37 cellular contexts compared by ENCODE assay signal in genomic region chr7:69796421-69796820, GRCh38.
"Had no signal": no experiment of that assay in that cellular context is flagged by ENCODE, and none has a peak within 500 bp of the region (broad histone marks: within the 10 kb centered on the region; RNA-seq: fewer than 3 reads in every experiment).

No MANE protein-coding gene starts in this region.

- H3K4me1 ChIP-seq: breast epithelium had no signal

- H3K27me3 ChIP-seq: adrenal gland, breast epithelium, cardiac muscle cell, dorsolateral prefrontal cortex, heart left ventricle had no signal

- H3K9me3 Mint-ChIP-seq: activated B cell treated with CpG ODN at 0.5 μM for 24 hours; activated CD4-positive, alpha-beta memory T cell treated with anti-CD3 and anti-CD28 coated beads for 36 hours; activated naive CD4-positive, alpha-beta T cell treated with anti-CD3 and anti-CD28 coated beads for 36 hours; activated naive CD4-positive, alpha-beta T cell treated with anti-CD3 and anti-CD28 coated beads, Interleukin-2, amount 50 U/mL, for 24 hours; activated naive CD8-positive, alpha-beta T cell treated with anti-CD3 and anti-CD28 coated beads for 36 hours; activated naive CD8-positive, alpha-beta T cell treated with anti-CD3 and anti-CD28 coated beads, Interleukin-2, amount 50 U/mL, for 24 hours; activated T-helper 1 cell treated with anti-CD3 and anti-CD28 coated beads, Interleukin-12 subunit alpha, Interleukin-12 subunit beta, Interleukin-2, Interleukin-4 antibody, amounts not matched to agents 30 ng/mL and 10 ng/mL and 1 ng/mL, durations not matched to agents 14 hours and 24 hours and 36 hours; activated T-helper 2 cell treated with anti-CD3 and anti-CD28 coated beads, Interferon-gamma antibody, Interleukin-2, Interleukin-4, amounts not matched to agents 10 μg/mL and 5 μg/mL and 100 μg/mL, durations not matched to agents 14 hours and 24 hours and 36 hours; brain; dendritic cell treated with granulocyte-macrophage colony-stimulating factor and Interleukin-4, amounts not matched to agents 40 ng/mL and 50 ng/mL, for 4 days; endodermal cell; T-helper 2 cell treated with Interferon-gamma antibody and Interleukin-4, amounts not matched to agents 5 μg/mL and 100 μg/mL, for 36 hours had no signal

- DNase-seq: activated B cell treated with CpG ODN at 0.5 μM for 24 hours; activated CD4-positive, alpha-beta memory T cell treated with anti-CD3 and anti-CD28 coated beads for 36 hours; activated CD4-positive, alpha-beta T cell treated with anti-CD3 and anti-CD28 coated beads for 48 hours; activated CD8-positive, alpha-beta memory T cell treated with anti-CD3 and anti-CD28 coated beads, Interleukin-2, amount 10 ng/mL, durations not matched to agents 7 days and 5 days; activated CD8-positive, alpha-beta memory T cell treated with anti-CD3 and anti-CD28 coated beads, Interleukin-2, amount 50 U/mL, for 4 hours; activated CD8-positive, alpha-beta T cell treated with anti-CD3 and anti-CD28 coated beads, Interleukin-2, amount 10 ng/mL, durations not matched to agents 7 days and 5 days; activated effector memory CD4-positive, alpha-beta T cell treated with anti-CD3 and anti-CD28 coated beads, Interleukin-2, amount 50 U/mL, for 16 hours; activated naive CD4-positive, alpha-beta T cell treated with anti-CD3 and anti-CD28 coated beads for 36 hours; activated naive CD8-positive, alpha-beta T cell treated with anti-CD3 and anti-CD28 coated beads for 36 hours; activated naive CD8-positive, alpha-beta T cell treated with anti-CD3 and anti-CD28 coated beads, Interleukin-2, amount 50 U/mL, for 24 hours; activated T-cell treated with anti-CD3 and anti-CD28 coated beads, Interleukin-2, amount 50 U/mL, for 1 hour; activated T-cell treated with anti-CD3 and anti-CD28 coated beads, Interleukin-2, amount 50 U/mL, for 48 hours; adrenal gland; amygdala; aorta; central memory CD4-positive, alpha-beta T cell; cerebellar nuclear complex; dorsolateral prefrontal cortex; effector memory CD4-positive, alpha-beta T cell; foreskin fibroblast; heart left ventricle; T-helper 1 cell; T-helper 17 cell; T1000; WERI-Rb-1 had no signal

- H3K9me3 ChIP-seq: adrenal gland, breast epithelium, heart left ventricle had no signal

- H3K27ac ChIP-seq: adrenal gland, breast epithelium, cardiac muscle cell, coronary artery, dorsolateral prefrontal cortex, heart left ventricle, WERI-Rb-1 had no signal

- H3K36me3 ChIP-seq: adrenal gland, breast epithelium, cardiac muscle cell, heart left ventricle, WERI-Rb-1 had no signal

- H3K4me3 Mint-ChIP-seq: activated B cell treated with CpG ODN at 0.5 μM for 24 hours; activated CD4-positive, alpha-beta memory T cell treated with anti-CD3 and anti-CD28 coated beads for 36 hours; activated CD8-positive, alpha-beta memory T cell treated with anti-CD3 and anti-CD28 coated beads, Interleukin-2, amount 10 ng/mL, durations not matched to agents 7 days and 5 days; activated CD8-positive, alpha-beta T cell treated with anti-CD3 and anti-CD28 coated beads, Interleukin-2, amount 10 ng/mL, durations not matched to agents 7 days and 5 days; activated naive CD4-positive, alpha-beta T cell treated with anti-CD3 and anti-CD28 coated beads for 36 hours; activated naive CD4-positive, alpha-beta T cell treated with anti-CD3 and anti-CD28 coated beads, Interleukin-2, amount 50 U/mL, for 24 hours; activated naive CD8-positive, alpha-beta T cell treated with anti-CD3 and anti-CD28 coated beads for 36 hours; activated naive CD8-positive, alpha-beta T cell treated with anti-CD3 and anti-CD28 coated beads, Interleukin-2, amount 50 U/mL, for 24 hours; activated T-helper 1 cell treated with anti-CD3 and anti-CD28 coated beads, Interleukin-12 subunit alpha, Interleukin-12 subunit beta, Interleukin-2, Interleukin-4 antibody, amounts not matched to agents 30 ng/mL and 10 ng/mL and 1 ng/mL, durations not matched to agents 14 hours and 24 hours and 36 hours; brain; dendritic cell treated with granulocyte-macrophage colony-stimulating factor and Interleukin-4, amounts not matched to agents 40 ng/mL and 50 ng/mL, for 4 days; endodermal cell; T-helper 17 cell; T-helper 2 cell treated with Interferon-gamma antibody and Interleukin-4, amounts not matched to agents 5 μg/mL and 100 μg/mL, for 36 hours had no signal

- H3K4me3 ChIP-seq: adrenal gland, breast epithelium, cardiac muscle cell, coronary artery, dorsolateral prefrontal cortex, heart left ventricle had no signal

- H3K27ac Mint-ChIP-seq: activated B cell treated with CpG ODN at 0.5 μM for 24 hours; activated CD4-positive, alpha-beta memory T cell treated with anti-CD3 and anti-CD28 coated beads for 36 hours; activated CD8-positive, alpha-beta memory T cell treated with anti-CD3 and anti-CD28 coated beads, Interleukin-2, amount 10 ng/mL, durations not matched to agents 7 days and 5 days; activated CD8-positive, alpha-beta T cell treated with anti-CD3 and anti-CD28 coated beads, Interleukin-2, amount 10 ng/mL, durations not matched to agents 7 days and 5 days; activated naive CD4-positive, alpha-beta T cell treated with anti-CD3 and anti-CD28 coated beads for 36 hours; activated naive CD4-positive, alpha-beta T cell treated with anti-CD3 and anti-CD28 coated beads, Interleukin-2, amount 50 U/mL, for 24 hours; activated naive CD8-positive, alpha-beta T cell treated with anti-CD3 and anti-CD28 coated beads for 36 hours; activated naive CD8-positive, alpha-beta T cell treated with anti-CD3 and anti-CD28 coated beads, Interleukin-2, amount 50 U/mL, for 24 hours; activated T-helper 1 cell treated with anti-CD3 and anti-CD28 coated beads, Interleukin-12 subunit alpha, Interleukin-12 subunit beta, Interleukin-2, Interleukin-4 antibody, amounts not matched to agents 30 ng/mL and 10 ng/mL and 1 ng/mL, durations not matched to agents 14 hours and 24 hours and 36 hours; activated T-helper 2 cell treated with anti-CD3 and anti-CD28 coated beads, Interferon-gamma antibody, Interleukin-2, Interleukin-4, amounts not matched to agents 10 μg/mL and 5 μg/mL and 100 μg/mL, durations not matched to agents 14 hours and 24 hours and 36 hours; brain; dendritic cell treated with granulocyte-macrophage colony-stimulating factor and Interleukin-4, amounts not matched to agents 40 ng/mL and 50 ng/mL, for 4 days; endodermal cell; T-helper 17 cell; T-helper 2 cell treated with Interferon-gamma antibody and Interleukin-4, amounts not matched to agents 5 μg/mL and 100 μg/mL, for 36 hours had no signal

- ATAC-seq: activated CD4-positive, CD25-positive, alpha-beta regulatory T cell treated with anti-CD3 and anti-CD28 coated beads, Interleukin-2, amount 50 U/mL, for 24 hours; activated CD8-positive, alpha-beta memory T cell treated with anti-CD3 and anti-CD28 coated beads, Interleukin-2, amount 10 ng/mL, durations not matched to agents 7 days and 5 days; activated CD8-positive, alpha-beta T cell treated with anti-CD3 and anti-CD28 coated beads, Interleukin-2, amount 10 ng/mL, durations not matched to agents 7 days and 5 days; activated naive CD8-positive, alpha-beta T cell treated with anti-CD3 and anti-CD28 coated beads, Interleukin-2, amount 50 U/mL, for 24 hours; esophagus mucosa; heart left ventricle; T-helper 17 cell had no signal

- H3K36me3 Mint-ChIP-seq: activated CD4-positive, alpha-beta memory T cell treated with anti-CD3 and anti-CD28 coated beads for 36 hours; activated CD8-positive, alpha-beta memory T cell treated with anti-CD3 and anti-CD28 coated beads, Interleukin-2, amount 10 ng/mL, durations not matched to agents 7 days and 5 days; activated naive CD4-positive, alpha-beta T cell treated with anti-CD3 and anti-CD28 coated beads, Interleukin-2, amount 50 U/mL, for 24 hours; activated naive CD8-positive, alpha-beta T cell treated with anti-CD3 and anti-CD28 coated beads for 36 hours; brain had no signal

- H3K27me3 Mint-ChIP-seq: activated B cell treated with CpG ODN at 0.5 μM for 24 hours; activated CD4-positive, alpha-beta memory T cell treated with anti-CD3 and anti-CD28 coated beads for 36 hours; activated naive CD8-positive, alpha-beta T cell treated with anti-CD3 and anti-CD28 coated beads, Interleukin-2, amount 50 U/mL, for 24 hours; dendritic cell treated with granulocyte-macrophage colony-stimulating factor and Interleukin-4, amounts not matched to agents 40 ng/mL and 50 ng/mL, for 4 days had no signal

- H3K4me1 Mint-ChIP-seq: activated CD8-positive, alpha-beta memory T cell treated with anti-CD3 and anti-CD28 coated beads, Interleukin-2, amount 10 ng/mL, durations not matched to agents 7 days and 5 days; activated naive CD4-positive, alpha-beta T cell treated with anti-CD3 and anti-CD28 coated beads, Interleukin-2, amount 50 U/mL, for 24 hours; activated naive CD8-positive, alpha-beta T cell treated with anti-CD3 and anti-CD28 coated beads for 36 hours; activated naive CD8-positive, alpha-beta T cell treated with anti-CD3 and anti-CD28 coated beads, Interleukin-2, amount 50 U/mL, for 24 hours; T-helper 17 cell had no signal
